Comparison of ENCODE assay signal across 1 cellular context in the genomic region with DNA sequence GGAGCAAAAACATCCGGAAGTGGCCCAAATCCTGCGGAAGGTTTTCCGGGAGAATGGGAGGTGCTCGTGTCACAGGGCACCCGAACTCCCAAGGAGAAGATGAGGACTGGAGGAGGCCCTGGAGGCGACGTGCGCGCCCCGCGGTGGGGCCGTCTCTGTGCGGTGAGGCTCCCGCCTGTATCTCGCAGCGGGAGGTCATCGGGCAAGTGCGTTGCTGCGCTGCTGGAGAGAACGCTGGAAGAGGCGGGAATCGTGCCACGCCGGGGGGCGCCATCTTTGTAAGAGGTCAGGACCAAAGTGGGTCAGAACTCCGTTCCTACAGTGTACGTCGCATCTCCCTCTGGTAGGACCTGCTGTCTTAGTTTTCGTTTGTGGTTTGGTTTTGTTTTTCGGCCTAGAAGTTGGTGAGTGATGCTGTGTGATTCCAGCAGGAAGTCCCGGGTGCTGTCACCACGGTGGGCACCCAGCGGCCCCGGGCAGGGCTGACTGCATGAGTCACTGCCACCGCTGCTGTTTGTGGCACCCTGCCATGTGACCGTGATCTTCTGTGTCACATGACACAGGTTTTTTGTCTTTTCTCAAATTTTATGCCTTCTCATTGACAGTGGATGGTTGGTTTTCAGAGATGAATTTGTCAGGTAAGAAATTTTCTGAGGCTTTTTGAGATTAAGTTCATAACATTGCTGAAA.
TF ChIP-seq lines count a peak whose summit lies in the region.

No MANE protein-coding gene starts in this region.

TF ChIP-seq in K562, 482 proteins besides CTCF, POLR2A, EP300 and RAD21:
- TF ChIP-seq RAD51 (IDR thresholded peaks at IDR 0.05; ENCODE audit: borderline replicate concordance, low read depth) = peak; percentile 42; the same call in 1 of the 2 replicates
- TF ChIP-seq, protein P1, sequence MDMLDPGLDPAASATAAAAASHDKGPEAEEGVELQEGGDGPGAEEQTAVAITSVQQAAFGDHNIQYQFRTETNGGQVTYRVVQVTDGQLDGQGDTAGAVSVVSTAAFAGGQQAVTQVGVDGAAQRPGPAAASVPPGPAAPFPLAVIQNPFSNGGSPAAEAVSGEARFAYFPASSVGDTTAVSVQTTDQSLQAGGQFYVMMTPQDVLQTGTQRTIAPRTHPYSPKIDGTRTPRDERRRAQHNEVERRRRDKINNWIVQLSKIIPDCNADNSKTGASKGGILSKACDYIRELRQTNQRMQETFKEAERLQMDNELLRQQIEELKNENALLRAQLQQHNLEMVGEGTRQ (CRISPR knock-in tag; IDR thresholded peaks at IDR 0.05) = peak; percentile 22; the same call in 1 of the 2 replicates
- no peak for TF ChIP-seq ZNF282 (CRISPR knock-in tag; IDR thresholded peaks at IDR 0.05)
- TF ChIP-seq, protein P2, sequence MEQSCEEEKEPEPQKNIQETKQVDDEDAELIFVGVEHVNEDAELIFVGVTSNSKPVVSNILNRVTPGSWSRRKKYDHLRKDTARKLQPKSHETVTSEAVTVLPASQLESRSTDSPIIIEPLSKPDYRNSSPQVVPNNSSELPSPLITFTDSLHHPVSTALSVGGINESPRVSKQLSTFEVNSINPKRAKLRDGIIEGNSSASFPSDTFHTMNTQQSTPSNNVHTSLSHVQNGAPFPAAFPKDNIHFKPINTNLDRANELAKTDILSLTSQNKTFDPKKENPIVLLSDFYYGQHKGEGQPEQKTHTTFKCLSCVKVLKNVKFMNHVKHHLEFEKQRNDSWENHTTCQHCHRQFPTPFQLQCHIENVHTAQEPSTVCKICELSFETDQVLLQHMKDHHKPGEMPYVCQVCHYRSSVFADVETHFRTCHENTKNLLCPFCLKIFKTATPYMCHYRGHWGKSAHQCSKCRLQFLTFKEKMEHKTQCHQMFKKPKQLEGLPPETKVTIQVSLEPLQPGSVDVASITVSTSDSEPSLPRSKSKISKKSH (CRISPR knock-in tag; IDR thresholded peaks at IDR 0.05) = no peak
- TF ChIP-seq, protein P3, sequence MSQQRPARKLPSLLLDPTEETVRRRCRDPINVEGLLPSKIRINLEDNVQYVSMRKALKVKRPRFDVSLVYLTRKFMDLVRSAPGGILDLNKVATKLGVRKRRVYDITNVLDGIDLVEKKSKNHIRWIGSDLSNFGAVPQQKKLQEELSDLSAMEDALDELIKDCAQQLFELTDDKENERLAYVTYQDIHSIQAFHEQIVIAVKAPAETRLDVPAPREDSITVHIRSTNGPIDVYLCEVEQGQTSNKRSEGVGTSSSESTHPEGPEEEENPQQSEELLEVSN (IDR thresholded peaks at IDR 0.05; ENCODE audit: borderline replicate concordance in 1 of 2, extremely low read depth in 1 of 2, insufficient read depth in 1 of 2, insufficient read length in 1 of 2, low read depth in 1 of 2, low read length in 1 of 2, poor library complexity in 1 of 2, severe bottlenecking in 1 of 2) = peak in 1 of 2 experiments; percentile 20
- peak in 1 of 3 experiments; percentile 22 for TF ChIP-seq YY1 (IDR thresholded peaks at IDR 0.05; ENCODE audit: borderline replicate concordance in 1 of 3, control insufficient read depth in 1 of 3, extremely low read depth in 1 of 3, insufficient read depth in 3 of 3, insufficient read length in 1 of 3, insufficient replicate concordance in 2 of 3, low read depth in 1 of 3, low read length in 2 of 3)
- TF ChIP-seq, protein P4, sequence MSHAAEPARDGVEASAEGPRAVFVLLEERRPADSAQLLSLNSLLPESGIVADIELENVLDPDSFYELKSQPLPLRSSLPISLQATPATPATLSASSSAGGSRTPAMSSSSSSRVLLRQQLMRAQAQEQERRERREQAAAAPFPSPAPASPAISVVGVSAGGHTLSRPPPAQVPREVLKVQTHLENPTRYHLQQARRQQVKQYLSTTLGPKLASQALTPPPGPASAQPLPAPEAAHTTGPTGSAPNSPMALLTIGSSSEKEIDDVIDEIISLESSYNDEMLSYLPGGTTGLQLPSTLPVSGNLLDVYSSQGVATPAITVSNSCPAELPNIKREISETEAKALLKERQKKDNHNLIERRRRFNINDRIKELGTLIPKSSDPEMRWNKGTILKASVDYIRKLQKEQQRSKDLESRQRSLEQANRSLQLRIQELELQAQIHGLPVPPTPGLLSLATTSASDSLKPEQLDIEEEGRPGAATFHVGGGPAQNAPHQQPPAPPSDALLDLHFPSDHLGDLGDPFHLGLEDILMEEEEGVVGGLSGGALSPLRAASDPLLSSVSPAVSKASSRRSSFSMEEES (CRISPR knock-in tag; IDR thresholded peaks at IDR 0.05) = peak; percentile 76
TF ChIP-seq in K562: peak in this region for 5.
